12 cellular contexts compared by ENCODE assay signal in genomic region chr3:11544413-11545181, GRCh38.
A peak's percentile ranks its signal among the peaks of the same experiment; 100 is the strongest.
DNase-seq lines count a peak whose midpoint lies in the region; ATAC-seq, FAIRE-seq and TF ChIP-seq lines count a peak whose summit lies in the region.
"Had no signal": no experiment of that assay in that cellular context is flagged by ENCODE, and none has a peak within 500 bp of the region (broad histone marks: within the 10 kb centered on the region; RNA-seq: fewer than 3 reads in every experiment).

No MANE protein-coding gene starts in this region.

- peaks cover 3% of the 10 kb centered on the region for H3K4me1 Mint-ChIP-seq in T-helper 1 cell treated with Interleukin-12 subunit alpha and Interleukin-12 subunit beta and Interleukin-4 antibody, amounts not matched to agents 30 μg/mL and 1 μg/mL, for 36 hours (ENCODE audit: low read depth)

- CTCF ChIA-PET in HepG2 (lab: Yijun Ruan, JAX; ENCODE audit: low intra/inter-chr PET ratio, low total read pairs) = no interaction called here

- peak overlapping the region; percentile 33; the same call in 1 of the 2 replicates for H3K4me2 ChIP-seq in HepG2 (ENCODE audit: low read depth, low read length)
- H3K4me2 ChIP-seq: A549, SK-N-SH had no signal

- POLR2A ChIA-PET in HepG2 (lab: Yijun Ruan, JAX) = no interaction called here

- H3K27me3 ChIP-seq in HepG2 (ENCODE audit: control insufficient read depth in 1 of 2, insufficient read depth in 2 of 2, low read length in 2 of 2) = no peaks in the 10 kb centered on the region

- DNase-seq in T-helper 1 cell (no peak), cardiac fibroblast (ENCODE audit: low read depth in 2 of 2) (peak; percentile 52 to 58), HepG2 (ENCODE audit: low spot score) (peak; percentile 23), T-helper 2 cell (no peak), NCI-H128 (lab: John Stamatoyannopoulos, UW; ENCODE audit: unreplicated experiment) (no peak)
- DNase-seq: NCI-H146, SK-N-SH had no signal

- no peaks in the 10 kb centered on the region for H3K27me3 Mint-ChIP-seq in T-helper 1 cell treated with Interleukin-12 subunit alpha and Interleukin-12 subunit beta and Interleukin-4 antibody, amounts not matched to agents 30 μg/mL and 1 μg/mL, for 36 hours (ENCODE audit: low read depth)

- H3K9ac ChIP-seq in HepG2 (ENCODE audit: insufficient read depth, low read depth, low read length) = no peak overlapping the region
- H3K9ac ChIP-seq: SK-N-SH had no signal

- no peaks in the 10 kb centered on the region for H3K9me3 Mint-ChIP-seq in T-helper 1 cell treated with Interleukin-12 subunit alpha and Interleukin-12 subunit beta and Interleukin-4 antibody, amounts not matched to agents 30 μg/mL and 1 μg/mL, for 36 hours

- H3K27ac Mint-ChIP-seq in T-helper 1 cell treated with Interleukin-12 subunit alpha and Interleukin-12 subunit beta and Interleukin-4 antibody, amounts not matched to agents 30 μg/mL and 1 μg/mL, for 36 hours = peak overlapping the region; percentile 36

- H3K36me3 ChIP-seq in HepG2 (replicated peaks in 1 of 2; ENCODE audit: control insufficient read depth in 1 of 2, insufficient read depth in 2 of 2, low read length in 2 of 2) (no peaks in the 10 kb centered on the region; a peak in 1 of 5 replicates), urinary bladder (ENCODE audit: insufficient read depth) (no peaks in the 10 kb centered on the region)

- H3K36me3 Mint-ChIP-seq in T-helper 1 cell treated with Interleukin-12 subunit alpha and Interleukin-12 subunit beta and Interleukin-4 antibody, amounts not matched to agents 30 μg/mL and 1 μg/mL, for 36 hours (ENCODE audit: low read depth) = no peaks in the 10 kb centered on the region

- no peak for TF ChIP-seq RAD21 in HepG2 (CRISPR knock-in tag; IDR thresholded peaks at IDR 0.05)

- H3K4me1 ChIP-seq in HepG2 (ENCODE audit: insufficient read depth, low read length) (peaks cover 12% of the 10 kb centered on the region), urinary bladder (ENCODE audit: insufficient read depth) (no peaks in the 10 kb centered on the region)
- H3K4me1 ChIP-seq: A549 had no signal

- no peak for TF ChIP-seq CTCF in cardiac fibroblast (IDR thresholded peaks at IDR 0.05; ENCODE audit: low read depth, low read length)
- no peak for TF ChIP-seq CTCF in HepG2 (CRISPR knock-in tag; IDR thresholded peaks at IDR 0.05)

- no peaks in the 10 kb centered on the region for H3K79me2 ChIP-seq in HepG2 (ENCODE audit: insufficient read depth, low read length)

- no peak for TF ChIP-seq EP300 in HepG2 (IDR thresholded peaks at IDR 0.05; ENCODE audit: low read depth in 2 of 2, low read length in 2 of 2)
- no peak for TF ChIP-seq EP300 in HepG2 (CRISPR knock-in tag; IDR thresholded peaks at IDR 0.05; ENCODE audit: borderline replicate concordance)

- peak; percentile 64 for ATAC-seq in HepG2
- ATAC-seq in GM18858 (IDR thresholded peaks at IDR 0.05; ENCODE audit: unreplicated experiment) = no peak

- H3K4me3 ChIP-seq in cardiac fibroblast (replicated peaks in 1 of 2; ENCODE audit: low read depth in 2 of 2, low read length in 2 of 2) (no peak overlapping the region), HepG2 (replicated peaks in 1 of 3; ENCODE audit: insufficient read depth in 1 of 3, low read depth in 2 of 3, low read length in 3 of 3) (no peak overlapping the region), urinary bladder (ENCODE audit: low read depth, low read length) (no peak overlapping the region)
- H3K4me3 ChIP-seq: A549 had no signal

- H3K9me3 ChIP-seq in HepG2 (ENCODE audit: low read length) = no peaks in the 10 kb centered on the region
- H3K9me3 ChIP-seq: A549, SK-N-SH had no signal

- H2AFZ ChIP-seq in HepG2 (ENCODE audit: low read length) = no peak overlapping the region

- intact Hi-C loops in HepG2 (cut with micrococcal nuclease; ENCODE audit: unreplicated experiment) = no loop called here

- H3K27ac ChIP-seq in HepG2 (ENCODE audit: extremely low read length, insufficient read depth, low read length) (no peak overlapping the region), urinary bladder (ENCODE audit: low read depth) (peak overlapping the region; percentile 28)
- H3K27ac ChIP-seq: A549 had no signal

- no peak overlapping the region for H3K4me3 Mint-ChIP-seq in T-helper 1 cell treated with Interleukin-12 subunit alpha and Interleukin-12 subunit beta and Interleukin-4 antibody, amounts not matched to agents 30 μg/mL and 1 μg/mL, for 36 hours

- no TSS peak for BruUV-seq in HepG2 (replicated peaks; lab: Mats Ljungman, UMichigan)

- no peaks in the 10 kb centered on the region for H4K20me1 ChIP-seq in HepG2 (ENCODE audit: insufficient read depth, low read length)

- no peak for FAIRE-seq in HepG2 (lab: Jason Lieb, UNC)
- FAIRE-seq: A549, islet of Langerhans had no signal

- in situ Hi-C loops in HepG2 (cut with HindIII; ENCODE audit: extremely low pct_ligation_motif_present, low pct_unique_long_range_greater_than_20kb) = no loop called here

- no peak for TF ChIP-seq POLR2A in HepG2 (IDR thresholded peaks at IDR 0.05; ENCODE audit: insufficient read depth in 1 of 2, low read depth in 2 of 2, low read length in 2 of 2)

- 66% methylated on average over 13 of the region's 17 CpGs for WGBS in HepG2 (ENCODE audit: low lambda C conversion rate)
- WGBS in urinary bladder = 55% methylated on average over 17 of the region's 17 CpGs

TF ChIP-seq in HepG2, 621 proteins besides CTCF, POLR2A, EP300 and RAD21 (continues in another document):
- TF ChIP-seq ZNF160 (CRISPR knock-in tag; IDR thresholded peaks at IDR 0.05) (no peak), NCOA5 (CRISPR knock-in tag; IDR thresholded peaks at IDR 0.05) (no peak), AGO2 (optimal IDR thresholded peaks at IDR 0.05; ENCODE audit: low read depth, low read length) (peak; percentile 57), DZIP1 (CRISPR knock-in tag; IDR thresholded peaks at IDR 0.05) (no peak), GMEB1 (CRISPR knock-in tag; IDR thresholded peaks at IDR 0.05; ENCODE audit: borderline replicate concordance) (no peak), ZKSCAN8 (CRISPR knock-in tag; IDR thresholded peaks at IDR 0.05; ENCODE audit: borderline replicate concordance) (no peak), XRCC5 (optimal IDR thresholded peaks at IDR 0.05; ENCODE audit: low read length) (peak; percentile 33), ZNF737 (CRISPR knock-in tag; IDR thresholded peaks at IDR 0.05; ENCODE audit: borderline replicate concordance) (no peak)
- TF ChIP-seq, protein P1, sequence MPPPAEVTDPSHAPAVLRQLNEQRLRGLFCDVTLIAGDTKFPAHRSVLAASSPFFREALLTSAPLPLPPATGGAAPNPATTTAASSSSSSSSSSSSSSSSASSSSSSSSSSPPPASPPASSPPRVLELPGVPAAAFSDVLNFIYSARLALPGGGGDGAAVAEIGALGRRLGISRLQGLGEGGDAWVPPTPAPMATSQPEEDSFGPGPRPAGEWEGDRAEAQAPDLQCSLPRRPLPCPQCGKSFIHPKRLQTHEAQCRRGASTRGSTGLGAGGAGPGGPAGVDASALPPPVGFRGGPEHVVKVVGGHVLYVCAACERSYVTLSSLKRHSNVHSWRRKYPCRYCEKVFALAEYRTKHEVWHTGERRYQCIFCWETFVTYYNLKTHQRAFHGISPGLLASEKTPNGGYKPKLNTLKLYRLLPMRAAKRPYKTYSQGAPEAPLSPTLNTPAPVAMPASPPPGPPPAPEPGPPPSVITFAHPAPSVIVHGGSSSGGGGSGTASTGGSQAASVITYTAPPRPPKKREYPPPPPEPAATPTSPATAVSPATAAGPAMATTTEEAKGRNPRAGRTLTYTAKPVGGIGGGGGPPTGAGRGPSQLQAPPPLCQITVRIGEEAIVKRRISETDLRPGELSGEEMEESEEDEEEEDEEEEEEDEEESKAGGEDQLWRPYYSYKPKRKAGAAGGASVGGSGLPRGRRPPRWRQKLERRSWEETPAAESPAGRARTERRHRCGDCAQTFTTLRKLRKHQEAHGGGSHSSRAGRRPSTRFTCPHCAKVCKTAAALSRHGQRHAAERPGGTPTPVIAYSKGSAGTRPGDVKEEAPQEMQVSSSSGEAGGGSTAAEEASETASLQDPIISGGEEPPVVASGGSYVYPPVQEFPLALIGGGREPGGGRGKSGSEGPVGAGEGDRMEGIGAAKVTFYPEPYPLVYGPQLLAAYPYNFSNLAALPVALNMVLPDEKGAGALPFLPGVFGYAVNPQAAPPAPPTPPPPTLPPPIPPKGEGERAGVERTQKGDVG (CRISPR knock-in tag; IDR thresholded peaks at IDR 0.05; ENCODE audit: borderline replicate concordance) = no peak

Comparison
In these comparisons a context has a peak if more than half of its experiments do, and no peak if none do; other contexts are left out.
1. DNase-seq: peak in cardiac fibroblast (2 of 2) and HepG2 (single experiment); none in T-helper 1 cell (0 of 5), T-helper 2 cell (0 of 5) and NCI-H128 (single experiment).